Comparison of ENCODE assay signal across 9 cellular contexts in genomic region chr12:40446385-40446784, GRCh38.
DNase-seq lines count a peak whose midpoint lies in the region; ATAC-seq, FAIRE-seq and TF ChIP-seq lines count a peak whose summit lies in the region.
"Had no signal": no experiment of that assay in that cellular context is flagged by ENCODE, and none has a peak within 500 bp of the region (broad histone marks: within the 10 kb centered on the region; RNA-seq: fewer than 3 reads in every experiment).

No MANE protein-coding gene starts in this region.

- H3K36me3 Mint-ChIP-seq in activated T-cell treated with anti-CD3 and anti-CD28 coated beads, Interleukin-2, amount 50 U/mL, for 4 hours (ENCODE audit: insufficient read depth): no peaks in the 10 kb centered on the region
- H3K36me3 Mint-ChIP-seq in activated CD8-positive, alpha-beta memory T cell treated with anti-CD3 and anti-CD28 coated beads, Interleukin-2, amount 10 ng/mL, durations not matched to agents 7 days and 5 days: no peaks in the 10 kb centered on the region

- no peak overlapping the region for H3K27ac ChIP-seq in HepG2 (ENCODE audit: extremely low read length, insufficient read depth, low read length)
- H3K27ac ChIP-seq: SJSA1 had no signal

- no peak for FAIRE-seq in HepG2 (lab: Jason Lieb, UNC)
- no peak for FAIRE-seq in RCC 7860 (lab: Jason Lieb, UNC)

- no peaks in the 10 kb centered on the region for H3K36me3 ChIP-seq in HepG2 (replicated peaks in 1 of 2; ENCODE audit: control insufficient read depth in 1 of 2, insufficient read depth in 2 of 2, low read length in 2 of 2)
- H3K36me3 ChIP-seq: SJSA1 had no signal

- no peak overlapping the region for H2AFZ ChIP-seq in HepG2 (ENCODE audit: low read length)

- DNase-seq in RPMI8226 (peak; percentile 19), HepG2 (ENCODE audit: low spot score) (peak; percentile 12), RCC 7860 (ENCODE audit: low spot score) (no peak)
- DNase-seq in activated T-cell treated with anti-CD3 and anti-CD28 coated beads, Interleukin-2, amount 50 U/mL, for 4 hours: no peak
- DNase-seq in activated CD8-positive, alpha-beta memory T cell treated with anti-CD3 and anti-CD28 coated beads, Interleukin-2, amount 10 ng/mL, durations not matched to agents 7 days and 5 days: no peak
- no peak for DNase-seq in effector CD8-positive, alpha-beta T cell (lab: John Stamatoyannopoulos, UW)

- H3K4me3 ChIP-seq in GM12875 (ENCODE audit: low read depth, low read length) (no peak overlapping the region), HepG2 (replicated peaks in 1 of 3; ENCODE audit: insufficient read depth in 1 of 3, low read depth in 2 of 3, low read length in 3 of 3) (no peak overlapping the region)
- H3K4me3 ChIP-seq: SJSA1 had no signal

- no peaks in the 10 kb centered on the region for H4K20me1 ChIP-seq in HepG2 (ENCODE audit: insufficient read depth, low read length)

- ATAC-seq in HG02885 (IDR thresholded peaks at IDR 0.05; ENCODE audit: poor library complexity, unreplicated experiment): peak; percentile 93
- ATAC-seq in HepG2: no peak
- no peak for ATAC-seq in activated T-cell treated with anti-CD3 and anti-CD28 coated beads, Interleukin-2, amount 50 U/mL, for 4 hours
- no peak for ATAC-seq in activated CD8-positive, alpha-beta memory T cell treated with anti-CD3 and anti-CD28 coated beads, Interleukin-2, amount 10 ng/mL, durations not matched to agents 7 days and 5 days

- CTCF ChIA-PET in HepG2 (lab: Yijun Ruan, JAX; ENCODE audit: low intra/inter-chr PET ratio, low total read pairs): no interaction called here
- CTCF ChIA-PET in activated CD8-positive, alpha-beta memory T cell treated with anti-CD3 and anti-CD28 coated beads, Interleukin-2, amount 10 ng/mL, durations not matched to agents 7 days and 5 days (lab: Charles Lee): no interaction called here

- POLR2A ChIA-PET in HepG2 (lab: Yijun Ruan, JAX): no interaction called here

- H3K4me2 ChIP-seq in HepG2 (ENCODE audit: low read depth, low read length): no peak overlapping the region

- intact Hi-C loops in HepG2 (cut with micrococcal nuclease; ENCODE audit: unreplicated experiment): loop anchor here (1.0 kb wide), 1 partner anchor 475 kb away; no protein-coding TSS in a partner anchor

- peak; percentile 36; the same call in 1 of the 2 replicates for TF ChIP-seq CTCF in GM12875 (IDR thresholded peaks at IDR 0.05; ENCODE audit: borderline replicate concordance, insufficient read depth, low read depth, low read length)
- TF ChIP-seq CTCF in HepG2 (CRISPR knock-in tag; IDR thresholded peaks at IDR 0.05): peak; percentile 23; the same call in 1 of the 2 replicates

- in situ Hi-C loops in HepG2 (cut with HindIII; ENCODE audit: extremely low pct_ligation_motif_present, low pct_unique_long_range_greater_than_20kb): no loop called here

- no peaks in the 10 kb centered on the region; a peak in 1 of 5 replicates for H3K27me3 ChIP-seq in HepG2 (ENCODE audit: control insufficient read depth in 1 of 2, insufficient read depth in 2 of 2, low read length in 2 of 2)
- H3K27me3 ChIP-seq: SJSA1 had no signal

- H3K9me3 Mint-ChIP-seq in activated T-cell treated with anti-CD3 and anti-CD28 coated beads, Interleukin-2, amount 50 U/mL, for 4 hours: no peaks in the 10 kb centered on the region
- H3K9me3 Mint-ChIP-seq in activated CD8-positive, alpha-beta memory T cell treated with anti-CD3 and anti-CD28 coated beads, Interleukin-2, amount 10 ng/mL, durations not matched to agents 7 days and 5 days (ENCODE audit: low read depth): no peaks in the 10 kb centered on the region

- no peaks in the 10 kb centered on the region for H3K4me1 Mint-ChIP-seq in activated T-cell treated with anti-CD3 and anti-CD28 coated beads, Interleukin-2, amount 50 U/mL, for 4 hours (ENCODE audit: low read depth)
- no peaks in the 10 kb centered on the region for H3K4me1 Mint-ChIP-seq in activated CD8-positive, alpha-beta memory T cell treated with anti-CD3 and anti-CD28 coated beads, Interleukin-2, amount 10 ng/mL, durations not matched to agents 7 days and 5 days

- TF ChIP-seq EP300 in HepG2 (IDR thresholded peaks at IDR 0.05; ENCODE audit: low read depth in 2 of 2, low read length in 2 of 2) (no peak), HepG2 (CRISPR knock-in tag; IDR thresholded peaks at IDR 0.05; ENCODE audit: borderline replicate concordance) (no peak)

- no peak overlapping the region for H3K9ac ChIP-seq in HepG2 (ENCODE audit: insufficient read depth, low read depth, low read length)

- no peaks in the 10 kb centered on the region for H3K9me3 ChIP-seq in HepG2 (ENCODE audit: low read length)
- H3K9me3 ChIP-seq: SJSA1 had no signal

- no peaks in the 10 kb centered on the region for H3K79me2 ChIP-seq in HepG2 (ENCODE audit: insufficient read depth, low read length)

- TF ChIP-seq RAD21 in HepG2 (CRISPR knock-in tag; IDR thresholded peaks at IDR 0.05): no peak

- H3K4me1 ChIP-seq in HepG2 (ENCODE audit: insufficient read depth, low read length): no peaks in the 10 kb centered on the region
- H3K4me1 ChIP-seq: SJSA1 had no signal

- no peaks in the 10 kb centered on the region for H3K27me3 Mint-ChIP-seq in activated T-cell treated with anti-CD3 and anti-CD28 coated beads, Interleukin-2, amount 50 U/mL, for 4 hours (ENCODE audit: low read depth)
- H3K27me3 Mint-ChIP-seq in activated CD8-positive, alpha-beta memory T cell treated with anti-CD3 and anti-CD28 coated beads, Interleukin-2, amount 10 ng/mL, durations not matched to agents 7 days and 5 days: no peaks in the 10 kb centered on the region

- H3K4me3 Mint-ChIP-seq in activated T-cell treated with anti-CD3 and anti-CD28 coated beads, Interleukin-2, amount 50 U/mL, for 4 hours: no peak overlapping the region
- H3K4me3 Mint-ChIP-seq in activated CD8-positive, alpha-beta memory T cell treated with anti-CD3 and anti-CD28 coated beads, Interleukin-2, amount 10 ng/mL, durations not matched to agents 7 days and 5 days: no peak overlapping the region

- no peak overlapping the region for H3K27ac Mint-ChIP-seq in activated CD8-positive, alpha-beta memory T cell treated with anti-CD3 and anti-CD28 coated beads, Interleukin-2, amount 10 ng/mL, durations not matched to agents 7 days and 5 days

- TF ChIP-seq POLR2A in HepG2 (IDR thresholded peaks at IDR 0.05; ENCODE audit: insufficient read depth in 1 of 2, low read depth in 2 of 2, low read length in 2 of 2): no peak

- BruUV-seq in HepG2 (replicated peaks; lab: Mats Ljungman, UMichigan): no TSS peak

TF ChIP-seq in HepG2, 621 proteins besides CTCF, POLR2A, EP300 and RAD21:
- no peak for TF ChIP-seq CENPT (CRISPR knock-in tag; IDR thresholded peaks at IDR 0.05; ENCODE audit: low read depth)
- peak; percentile 58 for TF ChIP-seq ATF7 (IDR thresholded peaks at IDR 0.05)
- no peak for TF ChIP-seq ATF7 (CRISPR knock-in tag; IDR thresholded peaks at IDR 0.05)

Comparison
In these comparisons a context has a peak if more than half of its experiments do, and no peak if none do; other contexts are left out.
1. DNase-seq: peak in RPMI8226 (single experiment) and HepG2 (single experiment); none in activated T-cell treated with anti-CD3 and anti-CD28 coated beads, Interleukin-2, amount 50 U/mL, for 4 hours (single experiment), RCC 7860 (single experiment), activated CD8-positive, alpha-beta memory T cell treated with anti-CD3 and anti-CD28 coated beads, Interleukin-2, amount 10 ng/mL, durations not matched to agents 7 days and 5 days (single experiment) and effector CD8-positive, alpha-beta T cell (single experiment).